In genomic region chr4:71487324-71487677, GRCh38 we compare ENCODE assay signal across 14 cellular contexts.
DNase-seq lines count a peak whose midpoint lies in the region; ATAC-seq and TF ChIP-seq lines count a peak whose summit lies in the region.
"Had no signal": no experiment of that assay in that cellular context is flagged by ENCODE, and none has a peak within 500 bp of the region (broad histone marks: within the 10 kb centered on the region; RNA-seq: fewer than 3 reads in every experiment).

No MANE protein-coding gene starts in this region.

- TF ChIP-seq CTCF in HFFc6 (IDR thresholded peaks at IDR 0.05), result no peak

- ATAC-seq in left lobe of liver (peak; percentile 95), GM21390 (IDR thresholded peaks at IDR 0.05; ENCODE audit: unreplicated experiment) (no peak)

- H3K4me1 Mint-ChIP-seq in HFFc6 (ENCODE audit: low read depth), result no peaks in the 10 kb centered on the region

- no peak for DNase-seq in HFFc6
- peak; percentile 4 for DNase-seq in cerebellum (ENCODE audit: low spot score)
- peak; percentile 61 for DNase-seq in left lobe of liver (ENCODE audit: low spot score)
- peak; percentile 24 for DNase-seq in retina
- DNase-seq in GM19238 (ENCODE audit: insufficient read length, low spot score), result no peak
- no peak for DNase-seq in HPDE6-E6E7 (ENCODE audit: extremely low spot score)
- no peak for DNase-seq in DMS114 treated with DMSO at 0.1 percent for 48 hours (lab: John Stamatoyannopoulos, UW; ENCODE audit: unreplicated experiment)
- DNase-seq: activated CD4-positive, alpha-beta memory T cell treated with anti-CD3 and anti-CD28 coated beads for 36 hours; activated gamma-delta T cell; islet precursor cell; ovary; stomach; T-helper 1 cell had no signal

- H3K9me3 Mint-ChIP-seq in HFFc6, result peaks cover 8% of the 10 kb centered on the region; the same call in 1 of the 2 replicates
- H3K9me3 Mint-ChIP-seq: activated CD4-positive, alpha-beta memory T cell treated with anti-CD3 and anti-CD28 coated beads for 36 hours had no signal

- no peaks in the 10 kb centered on the region for H3K27me3 Mint-ChIP-seq in HFFc6 (ENCODE audit: insufficient read depth)
- H3K27me3 Mint-ChIP-seq: activated CD4-positive, alpha-beta memory T cell treated with anti-CD3 and anti-CD28 coated beads for 36 hours had no signal

- H3K27ac Mint-ChIP-seq in HFFc6, result 0 out of 2 replicates have a peak overlapping the region, but pooled peaks have one; percentile 14
- H3K27ac Mint-ChIP-seq: activated CD4-positive, alpha-beta memory T cell treated with anti-CD3 and anti-CD28 coated beads for 36 hours had no signal

- peaks cover 38% of the 10 kb centered on the region for H3K36me3 Mint-ChIP-seq in HFFc6 (ENCODE audit: low read depth)
- H3K36me3 Mint-ChIP-seq: activated CD4-positive, alpha-beta memory T cell treated with anti-CD3 and anti-CD28 coated beads for 36 hours had no signal

- no peak overlapping the region for H3K4me3 Mint-ChIP-seq in HFFc6
- H3K4me3 Mint-ChIP-seq: activated CD4-positive, alpha-beta memory T cell treated with anti-CD3 and anti-CD28 coated beads for 36 hours had no signal

Comparison
In these comparisons a context has a peak if more than half of its experiments do, and no peak if none do; other contexts are left out.
1. DNase-seq: peak in cerebellum (single experiment), left lobe of liver (single experiment) and retina (single experiment); none in HFFc6 (single experiment), GM19238 (single experiment), HPDE6-E6E7 (single experiment) and DMS114 treated with DMSO at 0.1 percent for 48 hours (single experiment).